In the genomic region with DNA sequence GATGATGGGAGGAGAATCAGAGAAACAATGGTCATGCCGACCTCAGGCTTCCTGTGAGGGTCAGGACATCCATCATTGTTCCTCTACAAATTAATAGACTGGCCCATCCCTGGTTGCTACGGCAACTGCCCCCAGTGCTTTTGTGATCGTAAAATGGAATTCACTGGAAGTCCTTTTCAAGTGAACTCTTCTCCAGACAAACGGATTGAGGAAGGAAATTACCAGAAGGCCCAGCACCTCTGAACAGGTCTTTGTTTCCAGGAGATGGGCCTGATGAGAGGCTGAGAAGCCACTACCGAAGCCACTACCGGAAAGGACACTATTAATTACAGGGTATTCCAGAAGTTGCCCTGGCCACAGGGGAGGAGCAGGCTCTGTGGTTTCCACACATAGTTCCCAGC, we compare ENCODE assay signal across 12 cellular contexts.
DNase-seq lines count a peak whose midpoint lies in the region; ATAC-seq lines count a peak whose summit lies in the region.
"Had no signal": no experiment of that assay in that cellular context is flagged by ENCODE, and none has a peak within 500 bp of the region (broad histone marks: within the 10 kb centered on the region; RNA-seq: fewer than 3 reads in every experiment).

No MANE protein-coding gene starts in this region.

- peak overlapping the region; percentile 95 for H3K27ac ChIP-seq in BLaER1
- H3K27ac ChIP-seq: C4-2B, cardiac muscle cell had no signal

- H3K9me3 ChIP-seq in BLaER1 = no peaks in the 10 kb centered on the region

- H3K4me1 ChIP-seq in BLaER1 = peaks cover 88% of the 10 kb centered on the region

- peak overlapping the region; percentile 45 for H3K4me3 ChIP-seq in BLaER1
- H3K4me3 ChIP-seq: cardiac muscle cell had no signal

- DNase-seq in DMS79 (lab: John Stamatoyannopoulos, UW) = peak; percentile 33
- peak; percentile 52 for DNase-seq in SK-MEL-5 (ENCODE audit: low read depth, low spot score)
- DNase-seq in left kidney (ENCODE audit: low read depth, low spot score) = peak; percentile 67
- DNase-seq in ACHN = no peak
- DNase-seq in SIG-M5 (lab: John Stamatoyannopoulos, UW) = no peak
- DNase-seq: activated effector memory CD4-positive, alpha-beta T cell treated with Interleukin-2 at 50 U/mL for 16 hours; NCI-H526 treated with DMSO at 0.1 percent for 48 hours had no signal

- no peaks in the 10 kb centered on the region for H3K36me3 ChIP-seq in BLaER1
- H3K36me3 ChIP-seq: cardiac muscle cell had no signal

- ATAC-seq in HG02678 (IDR thresholded peaks at IDR 0.05; ENCODE audit: unreplicated experiment) (no peak), esophagus mucosa (no peak)

- in situ Hi-C loops in SK-MEL-5 (cut with HindIII; ENCODE audit: low pct_unique_long_range_greater_than_20kb, low sequenced_read_pairs) = no loop called here
- in situ Hi-C loops in ACHN (cut with HindIII; ENCODE audit: low pct_ligation_motif_present, low pct_unique_long_range_greater_than_20kb, low sequenced_read_pairs) = no loop called here

- peak overlapping the region; percentile 94 for H3K4me2 ChIP-seq in BLaER1

- H3K27me3 ChIP-seq in BLaER1 = no peaks in the 10 kb centered on the region
- H3K27me3 ChIP-seq: cardiac muscle cell had no signal

- H4K20me1 ChIP-seq in BLaER1 = no peaks in the 10 kb centered on the region

- peak overlapping the region; percentile 75 for H3K9ac ChIP-seq in BLaER1

Comparison
In these comparisons a context has a peak if more than half of its experiments do, and no peak if none do; other contexts are left out.
1. DNase-seq: peak in DMS79 (single experiment), SK-MEL-5 (single experiment) and left kidney (single experiment); none in ACHN (single experiment) and SIG-M5 (single experiment).